In genomic region chr3:152258448-152259302, GRCh38 we compare ENCODE assay signal across 8 cellular contexts. TPM values are rescaled to one million over a fixed set of nuclear protein-coding genes. Genes with fewer than 3 reads are reported as not detected.
DNase-seq lines count a peak whose midpoint lies in the region; ATAC-seq, FAIRE-seq and TF ChIP-seq lines count a peak whose summit lies in the region.

No MANE protein-coding gene starts in this region.

- H3K4me3 ChIP-seq in HEK293 (ENCODE audit: low read depth, low read length) (no peak overlapping the region), PC-3 (ENCODE audit: low read length) (peak overlapping the region; percentile 24), keratinocyte (ENCODE audit: control insufficient read depth in 2 of 3, extremely low read depth in 1 of 3, insufficient read depth in 2 of 3, low read depth in 1 of 3, low read length in 3 of 3) (no peak overlapping the region)

- no peaks in the 10 kb centered on the region for H3K9me3 ChIP-seq in HEK293 (ENCODE audit: control insufficient read depth, insufficient read depth, low read depth, low read length)
- H3K9me3 ChIP-seq in PC-3 (ENCODE audit: low read length), result no peaks in the 10 kb centered on the region
- no peaks in the 10 kb centered on the region for H3K9me3 ChIP-seq in keratinocyte (ENCODE audit: control insufficient read depth, low read depth, low read length)

- DNase-seq in Ammon's horn (ENCODE audit: low spot score), result peak; percentile 19
- DNase-seq in PC-3, result peak; percentile 97
- no peak for DNase-seq in activated naive CD8-positive, alpha-beta T cell treated with anti-CD3 and anti-CD28 coated beads, Interleukin-2, amount 10 ng/mL, durations not matched to agents 7 days and 5 days
- no peak for DNase-seq in keratinocyte (ENCODE audit: low read depth, low spot score)
- DNase-seq in stimulated activated CD8-positive, alpha-beta memory T cell treated with anti-CD3 and anti-CD28 coated beads, Interleukin-4, amount 100 ng/mL, for 48 hours, result peak; percentile 70
- DNase-seq in SHP77 treated with DMSO at 0.1 percent for 48 hours (lab: John Stamatoyannopoulos, UW), result no peak
- no peak for DNase-seq in GM10266 (ENCODE audit: extremely low spot score)

- H3K79me2 ChIP-seq in PC-3 (ENCODE audit: low read length) (no peaks in the 10 kb centered on the region), keratinocyte (ENCODE audit: control insufficient read depth, insufficient read depth, low read length) (no peaks in the 10 kb centered on the region)

- no peaks in the 10 kb centered on the region for H4K20me1 ChIP-seq in PC-3 (ENCODE audit: low read length)
- no peaks in the 10 kb centered on the region for H4K20me1 ChIP-seq in keratinocyte (ENCODE audit: control insufficient read depth, extremely low read depth, insufficient read depth, low read length)

- H3F3A ChIP-seq in PC-3 (ENCODE audit: low read length, unreplicated experiment), result no peaks in the 10 kb centered on the region

- H3K9ac ChIP-seq in PC-3 (ENCODE audit: low read length), result peak overlapping the region; percentile 10; the same call in 1 of the 2 replicates
- H3K9ac ChIP-seq in keratinocyte (ENCODE audit: control insufficient read depth, extremely low read depth, insufficient read depth, low read length), result peak overlapping the region; percentile 48

- FAIRE-seq in keratinocyte (lab: Jason Lieb, UNC), result peak; percentile 95

- no peaks in the 10 kb centered on the region for H3K4me1 ChIP-seq in HEK293 (ENCODE audit: control insufficient read depth, insufficient read depth, low read length)
- peaks cover 32% of the 10 kb centered on the region for H3K4me1 ChIP-seq in PC-3 (ENCODE audit: insufficient read depth, low read length)
- H3K4me1 ChIP-seq in keratinocyte (ENCODE audit: control insufficient read depth, extremely low read depth, insufficient read depth, low read length), result peaks cover 14% of the 10 kb centered on the region

- H3K36me3 Mint-ChIP-seq in activated naive CD8-positive, alpha-beta T cell treated with anti-CD3 and anti-CD28 coated beads, Interleukin-2, amount 10 ng/mL, durations not matched to agents 7 days and 5 days, result peaks cover 40% of the 10 kb centered on the region

- H2AFZ ChIP-seq in PC-3 (ENCODE audit: low read length), result 0 out of 2 replicates have a peak overlapping the region, but pooled peaks have one; percentile 5
- H2AFZ ChIP-seq in keratinocyte (ENCODE audit: control insufficient read depth, low read length), result no peak overlapping the region

- intact Hi-C loops in PC-3 (cut with micrococcal nuclease), result loop anchor here (5.0 kb wide), 1 partner anchor 46 kb away; no protein-coding TSS in a partner anchor

- H3K27me3 Mint-ChIP-seq in activated naive CD8-positive, alpha-beta T cell treated with anti-CD3 and anti-CD28 coated beads, Interleukin-2, amount 10 ng/mL, durations not matched to agents 7 days and 5 days, result no peaks in the 10 kb centered on the region

- peak; percentile 92 for ATAC-seq in PC-3
- ATAC-seq in activated naive CD8-positive, alpha-beta T cell treated with anti-CD3 and anti-CD28 coated beads, Interleukin-2, amount 10 ng/mL, durations not matched to agents 7 days and 5 days (ENCODE audit: low read depth), result peak; percentile 50

- TF ChIP-seq CTCF in HEK293 (tag by site-specific recombination; IDR thresholded peaks at IDR 0.05), result no peak
- TF ChIP-seq CTCF in PC-3 (conservative IDR thresholded peaks at IDR 0.05; ENCODE audit: low read depth, low read length), result no peak
- TF ChIP-seq CTCF in keratinocyte (optimal IDR thresholded peaks at IDR 0.05 in 1 of 3, IDR thresholded peaks at IDR 0.05 in 1 of 3, conservative IDR thresholded peaks at IDR 0.05 in 1 of 3; ENCODE audit: extremely low read depth in 1 of 3, insufficient read depth in 2 of 3, low read length in 3 of 3), result no peak
- no peak for TF ChIP-seq CTCF in GM10266 (IDR thresholded peaks at IDR 0.05; ENCODE audit: control insufficient read depth, insufficient read depth, low read depth, missing control alignments)

- dilution Hi-C loops in keratinocyte (cut with MboI; ENCODE audit: extremely low pct_ligation_motif_present, low sequenced_read_pairs), result no loop called here

- BruUV-seq in PC-3 (replicated peaks; lab: Mats Ljungman, UMichigan), result no TSS peak

- POLR2A ChIA-PET in HEK293 (lab: Yijun Ruan, JAX), result no interaction called here
- POLR2A ChIA-PET in PC-3 (lab: Charles Lee; ENCODE audit: unreplicated experiment), result interaction anchor here (0.5 kb wide), 1 partner anchor 70 kb away, joined by 4 read pairs; no protein-coding TSS in a partner anchor
- POLR2A ChIA-PET in activated naive CD8-positive, alpha-beta T cell treated with anti-CD3 and anti-CD28 coated beads, Interleukin-2, amount 10 ng/mL, durations not matched to agents 7 days and 5 days (lab: Charles Lee), result interaction anchor here (0.7 to 7.6 kb wide), 12 partner anchors 10 to 65 kb away, joined by 3 to 143 read pairs (median 5); partner anchors contain the start of gene MBNL1

- H3K4me2 ChIP-seq in PC-3 (ENCODE audit: low read length), result peak overlapping the region; percentile 58
- peak overlapping the region; percentile 79 for H3K4me2 ChIP-seq in keratinocyte (ENCODE audit: control insufficient read depth, extremely low read depth, insufficient read depth, low read depth, low read length)

- H3K36me3 ChIP-seq in HEK293 (ENCODE audit: control insufficient read depth in 2 of 2, insufficient read depth in 1 of 2, low read length in 2 of 2), result no peaks in the 10 kb centered on the region
- no peaks in the 10 kb centered on the region for H3K36me3 ChIP-seq in PC-3 (ENCODE audit: low read depth, low read length)
- H3K36me3 ChIP-seq in keratinocyte (ENCODE audit: control insufficient read depth in 2 of 2, extremely low read depth in 1 of 2, insufficient read depth in 2 of 2, low read length in 2 of 2), result no peaks in the 10 kb centered on the region

- peak overlapping the region; percentile 79 for H3K4me3 Mint-ChIP-seq in activated naive CD8-positive, alpha-beta T cell treated with anti-CD3 and anti-CD28 coated beads, Interleukin-2, amount 10 ng/mL, durations not matched to agents 7 days and 5 days

- CTCF ChIA-PET in HEK293 (lab: Yijun Ruan, JAX) (interaction anchor here (0.7 kb wide), 1 partner anchor 142 kb away, joined by 3 read pairs; no protein-coding TSS in a partner anchor), PC-3 (lab: Charles Lee) (interaction anchor here (0.6 kb wide), 1 partner anchor 40 kb away, joined by 4 read pairs; no protein-coding TSS in a partner anchor)

- peak overlapping the region; percentile 91 for H3K27ac Mint-ChIP-seq in activated naive CD8-positive, alpha-beta T cell treated with anti-CD3 and anti-CD28 coated beads, Interleukin-2, amount 10 ng/mL, durations not matched to agents 7 days and 5 days

- H3K4me1 Mint-ChIP-seq in activated naive CD8-positive, alpha-beta T cell treated with anti-CD3 and anti-CD28 coated beads, Interleukin-2, amount 10 ng/mL, durations not matched to agents 7 days and 5 days, result peaks cover 74% of the 10 kb centered on the region

- no peaks in the 10 kb centered on the region for H3K9me1 ChIP-seq in keratinocyte (ENCODE audit: control insufficient read depth, extremely low read depth, insufficient read depth, low read length)

- no peaks in the 10 kb centered on the region for H3K9me2 ChIP-seq in PC-3 (replicated peaks; ENCODE audit: low read length)

- H3K27me3 ChIP-seq in PC-3 (ENCODE audit: low read length) (no peaks in the 10 kb centered on the region), keratinocyte (ENCODE audit: control insufficient read depth, extremely low read depth, insufficient read depth, low read length) (no peaks in the 10 kb centered on the region)

- H3K27ac ChIP-seq in HEK293 (ENCODE audit: extremely low read depth, low read depth, low read length), result no peak overlapping the region
- H3K27ac ChIP-seq in PC-3 (ENCODE audit: low read length), result peak overlapping the region; percentile 45
- peak overlapping the region; percentile 69 for H3K27ac ChIP-seq in keratinocyte (ENCODE audit: control insufficient read depth, insufficient read depth, low read length)

- H3K9me3 Mint-ChIP-seq in activated naive CD8-positive, alpha-beta T cell treated with anti-CD3 and anti-CD28 coated beads, Interleukin-2, amount 10 ng/mL, durations not matched to agents 7 days and 5 days, result no peaks in the 10 kb centered on the region

TF ChIP-seq in HEK293, 187 proteins besides CTCF, POLR2A, EP300 and RAD21:
- TF ChIP-seq BCL6B (tag by site-specific recombination; IDR thresholded peaks at IDR 0.05) (0 out of 2 replicates have a peak, but pooled peaks have one; percentile 31), EGR2 (tag by site-specific recombination; IDR thresholded peaks at IDR 0.05; ENCODE audit: low read depth) (peak; percentile 66), ZNF335 (tag by site-specific recombination; conservative IDR thresholded peaks at IDR 0.05) (peak; percentile 47; the same call in 1 of the 2 replicates), ZEB2 (tag by site-specific recombination; IDR thresholded peaks at IDR 0.05) (no peak), SP7 (tag by site-specific recombination; IDR thresholded peaks at IDR 0.05) (no peak), ZFHX2 (tag by site-specific recombination; conservative IDR thresholded peaks at IDR 0.05) (peak; percentile 82)

RNA-seq across cellular contexts. Expression of gene MBNL1, which starts 10.1 kb away (rescaled TPM):
- 150 and 161 TPM in 2 replicates for total RNA-seq in PC-3 (2014; rRNA removed)
- total RNA-seq in activated naive CD8-positive, alpha-beta T cell treated with anti-CD3 and anti-CD28 coated beads, Interleukin-2, amount 10 ng/mL, durations not matched to agents 7 days and 5 days, result 100 to 1,000 TPM; 446 to 447 TPM
- polyA plus RNA-seq in keratinocyte, result 56.4 to 71.2 TPM (median 58.3 TPM) in 3 replicates
- polyA plus RNA-seq in keratinocyte (2011; ENCODE audit: low read depth), result 46.2 TPM
- 49.0 and 54.8 TPM in 2 replicates for polyA plus RNA-seq in keratinocyte (2011; cell fraction: cytosol; rRNA removed)
- 76.5 and 82.3 TPM in 2 replicates for polyA plus RNA-seq in keratinocyte (2011; cell fraction: nucleus; rRNA removed)
- polyA plus RNA-seq in keratinocyte (2012; ENCODE audit: low replicate concordance), result 26.3 and 45.5 TPM in 2 replicates
- polyA minus RNA-seq in keratinocyte, result 98.5 to 233 TPM (median 221 TPM) in 3 replicates
- polyA minus RNA-seq in keratinocyte (2011; cell fraction: cytosol; rRNA and poly(A)+ RNA removed), result 130 TPM
- polyA minus RNA-seq in keratinocyte (2011; cell fraction: nucleus; rRNA and poly(A)+ RNA removed), result 153 and 237 TPM in 2 replicates

Comparison
In these comparisons a context has a peak if more than half of its experiments do, and no peak if none do; other contexts are left out.
1. DNase-seq: peak in Ammon's horn (single experiment), PC-3 (single experiment) and stimulated activated CD8-positive, alpha-beta memory T cell treated with anti-CD3 and anti-CD28 coated beads, Interleukin-4, amount 100 ng/mL, for 48 hours (single experiment); none in activated naive CD8-positive, alpha-beta T cell treated with anti-CD3 and anti-CD28 coated beads, Interleukin-2, amount 10 ng/mL, durations not matched to agents 7 days and 5 days (single experiment), keratinocyte (single experiment), SHP77 treated with DMSO at 0.1 percent for 48 hours (single experiment) and GM10266 (single experiment).